8 cellular contexts compared by ENCODE assay signal in genomic region chr4:17636696-17637351, GRCh38. TPM values are rescaled to one million over a fixed set of nuclear protein-coding genes. Genes with fewer than 3 reads are reported as not detected.
DNase-seq lines count a peak whose midpoint lies in the region; ATAC-seq, FAIRE-seq and TF ChIP-seq lines count a peak whose summit lies in the region.

No MANE protein-coding gene starts in this region.

- TF ChIP-seq EP300 in tibial nerve (IDR thresholded peaks at IDR 0.05): peak in 1 of 2 donors; percentile 8

- H3K9me3 ChIP-seq in pancreas: no peaks in the 10 kb centered on the region
- peaks cover 0 to 2% (median 0%) of the 10 kb centered on the region in 4 donors for H3K9me3 ChIP-seq in tibial nerve

- WGBS in pancreas, 2 donors: 52 to 57% methylated on average over 30 of the region's 30 CpGs
- WGBS in tibial nerve, 2 donors: 45 to 55% methylated on average over 30 of the region's 30 CpGs

- DNase-seq in G401 (ENCODE audit: low spot score) (peak; percentile 83), KBM-7 (peak; percentile 80), SK-MEL-5 (ENCODE audit: low read depth, low spot score) (peak; percentile 82), globus pallidus (ENCODE audit: low spot score) (peak; percentile 83), pancreas (peak; percentile 40 to 91 (median 75)), tibial nerve (ENCODE audit: low spot score in 2 of 2) (peak; percentile 67 to 78)
- peak; percentile 57 for DNase-seq in activated gamma-delta T cell treated with anti-CD3 and anti-CD28 coated beads, Interleukin-2, amount 50 U/mL, for 16 hours (ENCODE audit: low read depth)

- H3K4me1 ChIP-seq in pancreas: no peaks in the 10 kb centered on the region
- peaks cover 0 to 6% (median 0%) of the 10 kb centered on the region in 4 donors for H3K4me1 ChIP-seq in tibial nerve

- H3K27ac ChIP-seq in pancreas (no peak overlapping the region), tibial nerve (no peak overlapping the region)

- TF ChIP-seq POLR2A in tibial nerve (IDR thresholded peaks at IDR 0.05): no peak

- H3K4me3 ChIP-seq in pancreas (no peak overlapping the region), tibial nerve (no peak overlapping the region)

- in situ Hi-C loops in G401 (cut with HindIII; ENCODE audit: low sequenced_read_pairs): no loop called here
- in situ Hi-C loops in KBM-7 (cut with MboI; ENCODE audit: low pct_unique_long_range_greater_than_20kb, low sequenced_read_pairs): no loop called here
- in situ Hi-C loops in SK-MEL-5 (cut with HindIII; ENCODE audit: low pct_unique_long_range_greater_than_20kb, low sequenced_read_pairs): no loop called here

- peak; percentile 90 for ATAC-seq in GM21723 (IDR thresholded peaks at IDR 0.05; ENCODE audit: unreplicated experiment)
- ATAC-seq in pancreas: peak; percentile 76 to 95 (median 91)

- intact Hi-C loops in pancreas (cut with DNase I): loop anchor here in 1 of 3 donors (5.0 kb wide), 1 partner anchor 90 kb away; no protein-coding TSS in a partner anchor

- TF ChIP-seq CTCF in pancreas (IDR thresholded peaks at IDR 0.05): peak; percentile 73 to 88 (median 82)
- peak; percentile 80 to 91 (median 83) for TF ChIP-seq CTCF in tibial nerve (IDR thresholded peaks at IDR 0.05)

- FAIRE-seq in pancreas (lab: Jason Lieb, UNC): no peak

- H3K36me3 ChIP-seq in pancreas: peaks cover 0 to 12% (median 3%) of the 10 kb centered on the region in 3 donors
- H3K36me3 ChIP-seq in tibial nerve: peaks cover 0 to 64% (median 17%) of the 10 kb centered on the region in 3 donors

- H3K27me3 ChIP-seq in pancreas (no peaks in the 10 kb centered on the region), tibial nerve (no peaks in the 10 kb centered on the region)

RNA-seq across cellular contexts. Expression of gene MED28, which starts 22.4 kb away (rescaled TPM):
- total RNA-seq in G401 (2014; rRNA removed; shearing (Covaris generic)): 46.3 and 48.4 TPM in 2 replicates
- 11.8 and 15.5 TPM in 2 replicates for total RNA-seq in SK-MEL-5 (2014; rRNA removed; shearing (Covaris generic))
- polyA plus RNA-seq in SK-MEL-5 (2015; cell fraction: cytosol; rRNA removed): 7.9 and 8.1 TPM in 2 replicates
- polyA plus RNA-seq in SK-MEL-5 (2015; cell fraction: nucleus; rRNA removed): 22.5 and 24.9 TPM in 2 replicates
- total RNA-seq in pancreas (10 to 100 TPM; 12.0 to 28.5 (median 15.0) TPM), tibial nerve (10 to 100 TPM; 12.9 to 19.9 (median 16.2) TPM)
- polyA plus RNA-seq in pancreas: 1 to 10 TPM; 5.1 to 8.2 TPM

RNA-seq across cellular contexts. Expression of gene LAP3, which starts 59.8 kb away (rescaled TPM):
- 99.8 and 163 TPM in 2 replicates for total RNA-seq in G401 (2014; rRNA removed; shearing (Covaris generic))
- total RNA-seq in SK-MEL-5 (2014; rRNA removed; shearing (Covaris generic)): 90.2 and 96.7 TPM in 2 replicates
- 62.6 and 71.2 TPM in 2 replicates for polyA plus RNA-seq in SK-MEL-5 (2015; cell fraction: cytosol; rRNA removed)
- 35.8 and 45.7 TPM in 2 replicates for polyA plus RNA-seq in SK-MEL-5 (2015; cell fraction: nucleus; rRNA removed)
- 10 to 100 TPM; 14.5 to 30.0 (median 19.5) TPM for total RNA-seq in pancreas
- 10 to 100 TPM; 10.4 to 18.3 TPM for polyA plus RNA-seq in pancreas
- 100 to 1,000 TPM in 1 of 4 donors, 10 to 100 TPM in 3; 63.2 to 110 (median 73.3) TPM for total RNA-seq in tibial nerve
